ENCODE assay signal across 1 cellular context in genomic region chr3:155232605-155233004, GRCh38.
TF ChIP-seq lines count a peak whose summit lies in the region.

No MANE protein-coding gene starts in this region.

TF ChIP-seq in H1, 55 proteins besides CTCF, POLR2A, EP300 and RAD21 (continued from another document):
- no peak for TF ChIP-seq CHD7 (IDR thresholded peaks at IDR 0.05; ENCODE audit: insufficient replicate concordance, low read length)
- no peak for TF ChIP-seq TAF1 (IDR thresholded peaks at IDR 0.05; ENCODE audit: low read depth, low read length)
- no peak for TF ChIP-seq JUND (IDR thresholded peaks at IDR 0.05; ENCODE audit: low read length)
- no peak for TF ChIP-seq RBBP5 (IDR thresholded peaks at IDR 0.05; ENCODE audit: borderline replicate concordance, low read depth, low read length)
- TF ChIP-seq SP1 (IDR thresholded peaks at IDR 0.05; ENCODE audit: low read depth, low read length): no peak
- TF ChIP-seq CTBP2 (IDR thresholded peaks at IDR 0.05; ENCODE audit: borderline replicate concordance, insufficient read depth, insufficient read length, low read length): no peak
- no peak for TF ChIP-seq SIN3A (conservative IDR thresholded peaks at IDR 0.05 in 1 of 2, IDR thresholded peaks at IDR 0.05 in 1 of 2; ENCODE audit: low read depth in 1 of 2, low read length in 2 of 2)
- no peak for TF ChIP-seq KDM5A (IDR thresholded peaks at IDR 0.05; ENCODE audit: low read length)
- no peak for TF ChIP-seq CREB1 (IDR thresholded peaks at IDR 0.05)
TF ChIP-seq in H1: peak in this region for 0.
